In the genomic region with DNA sequence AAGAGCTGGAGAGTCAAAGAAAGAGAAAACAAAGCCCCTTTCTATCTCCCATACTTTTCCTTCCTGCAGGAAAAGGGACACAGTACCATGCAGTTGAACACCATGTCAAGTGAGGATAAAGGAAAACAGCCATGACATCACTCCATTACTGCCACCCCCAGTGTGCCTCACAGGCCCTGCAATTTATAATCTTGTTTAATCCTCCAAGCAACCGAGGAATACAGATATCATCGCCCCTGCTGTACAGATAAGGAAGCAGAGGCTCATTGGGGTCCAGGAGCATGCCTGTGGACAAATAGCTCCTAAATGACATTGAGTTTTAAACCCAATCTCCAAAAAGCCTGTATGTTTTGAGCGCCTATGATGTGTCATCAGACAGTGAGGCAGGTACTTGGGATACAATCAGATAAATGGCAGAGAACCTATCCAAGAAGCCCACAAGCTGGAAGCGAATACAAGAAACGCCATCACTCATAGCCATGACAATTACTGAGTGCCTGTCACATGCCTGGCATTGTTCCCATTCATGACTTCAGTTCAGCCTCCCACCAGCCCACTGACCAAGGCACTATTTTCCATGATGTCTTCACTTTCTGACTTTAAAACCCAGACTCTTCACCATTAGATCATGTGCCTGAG, we compare ENCODE assay signal across 13 cellular contexts. TPM values are rescaled to one million over a fixed set of nuclear protein-coding genes. Genes with fewer than 3 reads are reported as not detected.
DNase-seq lines count a peak whose midpoint lies in the region.
"Had no signal": no experiment of that assay in that cellular context is flagged by ENCODE, and none has a peak within 500 bp of the region (broad histone marks: within the 10 kb centered on the region; RNA-seq: fewer than 3 reads in every experiment).

No MANE protein-coding gene starts in this region.

- no peak overlapping the region for H3K9ac ChIP-seq in Karpas-422 (ENCODE audit: low read length)

- H3K4me3 Mint-ChIP-seq in activated CD4-positive, alpha-beta memory T cell treated with anti-CD3 and anti-CD28 coated beads for 36 hours: no peak overlapping the region

- no peaks in the 10 kb centered on the region for H3K27me3 Mint-ChIP-seq in activated CD4-positive, alpha-beta memory T cell treated with anti-CD3 and anti-CD28 coated beads for 36 hours

- peak; percentile 95 for DNase-seq in NCI-H82 (lab: John Stamatoyannopoulos, UW)
- DNase-seq in astrocyte of the hippocampus (ENCODE audit: low read depth, low spot score): peak; percentile 37
- peak; percentile 31 for DNase-seq in left kidney (ENCODE audit: low read depth, low spot score)
- peak; percentile 66 for DNase-seq in superior temporal gyrus (ENCODE audit: extremely low spot score)
- no peak for DNase-seq in activated CD4-positive, alpha-beta memory T cell treated with anti-CD3 and anti-CD28 coated beads for 36 hours
- no peak for DNase-seq in HAP-1 (ENCODE audit: low spot score in 2 of 2)
- no peak for DNase-seq in Karpas-422
- DNase-seq: activated CD8-positive, alpha-beta memory T cell treated with anti-CD3 and anti-CD28 coated beads for 24 hours; esophagus squamous epithelium; NCI-H1694; spleen; T-helper 2 cell; thyroid gland had no signal

- CTCF ChIA-PET in activated CD4-positive, alpha-beta memory T cell treated with anti-CD3 and anti-CD28 coated beads for 36 hours (lab: Charles Lee): no interaction called here

- no peaks in the 10 kb centered on the region for H3K36me3 Mint-ChIP-seq in activated CD4-positive, alpha-beta memory T cell treated with anti-CD3 and anti-CD28 coated beads for 36 hours

- H3K4me3 ChIP-seq in HAP-1 (no peak overlapping the region), Karpas-422 (ENCODE audit: low read length) (no peak overlapping the region)
- H3K4me3 ChIP-seq: esophagus squamous epithelium, spleen, thyroid gland had no signal

- H3K4me1 Mint-ChIP-seq in activated CD4-positive, alpha-beta memory T cell treated with anti-CD3 and anti-CD28 coated beads for 36 hours (ENCODE audit: low read depth): peaks cover 7% of the 10 kb centered on the region

- H3K27ac ChIP-seq in Karpas-422 (ENCODE audit: low read length): no peak overlapping the region
- H3K27ac ChIP-seq: thyroid gland had no signal

- H3K4me1 ChIP-seq in HAP-1 (no peaks in the 10 kb centered on the region), Karpas-422 (ENCODE audit: low read length) (peaks cover 8% of the 10 kb centered on the region)
- H3K4me1 ChIP-seq: thyroid gland had no signal

- H3K9me3 ChIP-seq in HAP-1 (no peaks in the 10 kb centered on the region), Karpas-422 (ENCODE audit: low read length) (no peaks in the 10 kb centered on the region)
- H3K9me3 ChIP-seq: esophagus squamous epithelium, spleen, thyroid gland had no signal

- H3K9me3 Mint-ChIP-seq in activated CD4-positive, alpha-beta memory T cell treated with anti-CD3 and anti-CD28 coated beads for 36 hours: no peaks in the 10 kb centered on the region

- intact Hi-C loops in activated CD4-positive, alpha-beta memory T cell treated with anti-CD3 and anti-CD28 coated beads for 36 hours (cut with micrococcal nuclease): no loop called here

- H3K36me3 ChIP-seq in HAP-1 (replicated peaks) (no peaks in the 10 kb centered on the region), Karpas-422 (ENCODE audit: insufficient read depth, low read length) (no peaks in the 10 kb centered on the region)
- H3K36me3 ChIP-seq: esophagus squamous epithelium, thyroid gland had no signal

- no peak overlapping the region for H2AFZ ChIP-seq in Karpas-422 (ENCODE audit: low read length)

- H4K20me1 ChIP-seq in Karpas-422 (ENCODE audit: insufficient read depth, low read depth, low read length): no peaks in the 10 kb centered on the region

- in situ Hi-C loops in HAP-1 (cut with MboI; ENCODE audit: low sequenced_read_pairs): no loop called here

- H3K27me3 ChIP-seq in HAP-1 (ENCODE audit: low read depth) (no peaks in the 10 kb centered on the region), Karpas-422 (ENCODE audit: low read length) (no peaks in the 10 kb centered on the region; the same call in 1 of the 2 replicates)
- H3K27me3 ChIP-seq: esophagus squamous epithelium, spleen, thyroid gland had no signal

- no peaks in the 10 kb centered on the region for H3K9me2 ChIP-seq in Karpas-422 (replicated peaks; ENCODE audit: insufficient read depth, low read length)

- H3K79me2 ChIP-seq in Karpas-422 (ENCODE audit: low read length): no peaks in the 10 kb centered on the region

- no peak overlapping the region for H3K4me2 ChIP-seq in Karpas-422 (ENCODE audit: low read depth, low read length, poor library complexity, severe bottlenecking)

- no peak overlapping the region for H3K27ac Mint-ChIP-seq in activated CD4-positive, alpha-beta memory T cell treated with anti-CD3 and anti-CD28 coated beads for 36 hours

- POLR2A ChIA-PET in activated CD4-positive, alpha-beta memory T cell treated with anti-CD3 and anti-CD28 coated beads for 36 hours (lab: Charles Lee): no interaction called here

RNA-seq across cellular contexts. Expression of a gene that starts 45.5 kb away (rescaled TPM):
- 10 to 100 TPM; 11.0 to 11.5 TPM for total RNA-seq in activated CD4-positive, alpha-beta memory T cell treated with anti-CD3 and anti-CD28 coated beads for 36 hours
- total RNA-seq in Karpas-422 (2014; rRNA removed; shearing (Covaris generic); ENCODE audit: low replicate concordance): 1.8 and 2.0 TPM in 2 replicates

Comparison
In these comparisons a context has a peak if more than half of its experiments do, and no peak if none do; other contexts are left out.
1. DNase-seq: peak in NCI-H82 (single experiment), astrocyte of the hippocampus (single experiment), left kidney (single experiment) and superior temporal gyrus (single experiment); none in activated CD4-positive, alpha-beta memory T cell treated with anti-CD3 and anti-CD28 coated beads for 36 hours (single experiment), HAP-1 (0 of 2) and Karpas-422 (single experiment).